In the genomic region with DNA sequence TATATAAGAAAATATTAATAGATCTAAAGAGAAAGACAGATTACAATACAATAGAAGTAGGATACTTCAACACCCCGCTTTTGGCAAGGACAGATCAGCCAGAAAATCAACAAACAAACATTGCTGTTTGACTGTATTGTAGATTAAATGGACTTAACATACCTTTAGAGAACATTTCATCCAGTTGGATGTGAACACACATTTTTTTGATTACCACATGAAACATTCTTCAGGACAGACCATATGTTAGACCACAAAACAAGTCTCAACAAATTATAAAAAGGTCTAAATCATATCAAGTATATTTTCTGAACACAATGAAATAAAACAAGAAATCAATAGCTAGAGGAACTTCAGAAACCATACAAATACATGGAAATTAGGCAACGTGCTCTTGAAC, we compare ENCODE assay signal across 21 cellular contexts.
DNase-seq lines count a peak whose midpoint lies in the region; ATAC-seq, FAIRE-seq and TF ChIP-seq lines count a peak whose summit lies in the region.
"Had no signal": no experiment of that assay in that cellular context is flagged by ENCODE, and none has a peak within 500 bp of the region (broad histone marks: within the 10 kb centered on the region; RNA-seq: fewer than 3 reads in every experiment).

No MANE protein-coding gene starts in this region.

- H3K9me1 ChIP-seq in K562 (ENCODE audit: control insufficient read depth, insufficient read depth, low read length) (no peaks in the 10 kb centered on the region), keratinocyte (ENCODE audit: control insufficient read depth, extremely low read depth, insufficient read depth, low read length) (no peaks in the 10 kb centered on the region)

- peaks cover 16 to 54% (median 17%) of the 10 kb centered on the region in 3 donors for H3K36me3 Mint-ChIP-seq in CD8-positive, alpha-beta memory T cell
- no peaks in the 10 kb centered on the region for H3K36me3 Mint-ChIP-seq in activated CD4-positive, alpha-beta T cell treated with anti-CD3 and anti-CD28 coated beads, Interleukin-2, amount 10 ng/mL, durations not matched to agents 7 days and 5 days (ENCODE audit: low read depth)
- H3K36me3 Mint-ChIP-seq: CD14-positive monocyte had no signal

- no peak for TF ChIP-seq RAD21 in K562 (CRISPR knock-in tag; conservative IDR thresholded peaks at IDR 0.05 in 1 of 2, IDR thresholded peaks at IDR 0.05 in 1 of 2)

- H3K79me2 ChIP-seq in K562 (ENCODE audit: control insufficient read depth, insufficient read depth, low read length), result no peaks in the 10 kb centered on the region
- no peaks in the 10 kb centered on the region for H3K79me2 ChIP-seq in keratinocyte (ENCODE audit: control insufficient read depth, insufficient read depth, low read length)

- H3K9me3 ChIP-seq in K562 (replicated peaks; ENCODE audit: control insufficient read depth, insufficient read depth, low read depth, low read length), result peaks cover 2% of the 10 kb centered on the region; the same call in 1 of the 2 replicates
- H3K9me3 ChIP-seq in keratinocyte (ENCODE audit: control insufficient read depth, low read depth, low read length), result no peaks in the 10 kb centered on the region
- H3K9me3 ChIP-seq in CD8-positive, alpha-beta memory T cell (ENCODE audit: low read length), result no peaks in the 10 kb centered on the region
- H3K9me3 ChIP-seq in lower lobe of right lung, result peaks cover 4% of the 10 kb centered on the region
- H3K9me3 ChIP-seq: BLaER1, HAP-1 had no signal

- FAIRE-seq in K562 (lab: Jason Lieb, UNC), result peak; percentile 42
- FAIRE-seq in keratinocyte (lab: Jason Lieb, UNC), result peak; percentile 17
- FAIRE-seq: A204.1, GM12878, GM19239, HepG2 had no signal

- H3K4me1 ChIP-seq in K562 (replicated peaks in 1 of 2; ENCODE audit: control insufficient read depth in 2 of 2, insufficient read depth in 2 of 2, low read length in 2 of 2) (no peaks in the 10 kb centered on the region), keratinocyte (ENCODE audit: control insufficient read depth, extremely low read depth, insufficient read depth, low read length) (no peaks in the 10 kb centered on the region), lower lobe of right lung (no peaks in the 10 kb centered on the region)
- H3K4me1 ChIP-seq in CD8-positive, alpha-beta memory T cell (ENCODE audit: insufficient read depth, low read length), result no peaks in the 10 kb centered on the region
- H3K4me1 ChIP-seq: BLaER1, HAP-1 had no signal

- no peak overlapping the region for H3K4me3 ChIP-seq in K562
- no peak overlapping the region for H3K4me3 ChIP-seq in choroid plexus epithelial cell (ENCODE audit: low read depth, low read length)
- no peak overlapping the region for H3K4me3 ChIP-seq in keratinocyte (ENCODE audit: control insufficient read depth in 2 of 3, extremely low read depth in 1 of 3, insufficient read depth in 2 of 3, low read depth in 1 of 3, low read length in 3 of 3)
- no peak overlapping the region for H3K4me3 ChIP-seq in CD8-positive, alpha-beta memory T cell (ENCODE audit: low read length)
- no peak overlapping the region for H3K4me3 ChIP-seq in lower lobe of right lung
- H3K4me3 ChIP-seq: BLaER1, GM12878, HAP-1 had no signal

- POLR2A ChIA-PET in K562 (lab: Yijun Ruan, JAX), result no interaction called here
- POLR2A ChIA-PET in CD8-positive, alpha-beta memory T cell (lab: Charles Lee), result no interaction called here
- POLR2A ChIA-PET in activated CD4-positive, alpha-beta T cell treated with anti-CD3 and anti-CD28 coated beads, Interleukin-2, amount 10 ng/mL, durations not matched to agents 7 days and 5 days (lab: Charles Lee), result no interaction called here

- H3K27me3 Mint-ChIP-seq in CD8-positive, alpha-beta memory T cell, result no peaks in the 10 kb centered on the region
- peaks cover 2% of the 10 kb centered on the region for H3K27me3 Mint-ChIP-seq in activated CD4-positive, alpha-beta T cell treated with anti-CD3 and anti-CD28 coated beads, Interleukin-2, amount 10 ng/mL, durations not matched to agents 7 days and 5 days
- H3K27me3 Mint-ChIP-seq: IgD-negative memory B cell had no signal

- DNase-seq in K562 (ENCODE audit: extremely low read depth in 1 of 4, low spot score in 3 of 4) (no peak), choroid plexus epithelial cell (ENCODE audit: low read depth) (peak; percentile 22), fibroblast of peridontal ligament (ENCODE audit: extremely low read depth) (peak; percentile 17), keratinocyte (ENCODE audit: low read depth, low spot score) (no peak), lower lobe of right lung (no peak)
- DNase-seq in CD8-positive, alpha-beta memory T cell, result no peak
- DNase-seq in activated CD4-positive, alpha-beta T cell treated with anti-CD3 and anti-CD28 coated beads, Interleukin-2, amount 10 ng/mL, durations not matched to agents 7 days and 5 days, result no peak
- DNase-seq: ACHN; AML-193; Calu3; CD4-positive, alpha-beta memory T cell; DMS79 treated with DMSO at 0.1 percent for 48 hours; GF-D8 had no signal

- no peak for TF ChIP-seq CTCF in K562 (IDR thresholded peaks at IDR 0.05 in 2 of 3, conservative IDR thresholded peaks at IDR 0.05 in 1 of 3; ENCODE audit: insufficient read depth in 2 of 3, low read depth in 1 of 3, low read length in 3 of 3)
- TF ChIP-seq CTCF in choroid plexus epithelial cell (conservative IDR thresholded peaks at IDR 0.05; ENCODE audit: low read depth, low read length), result no peak
- no peak for TF ChIP-seq CTCF in keratinocyte (optimal IDR thresholded peaks at IDR 0.05 in 1 of 3, IDR thresholded peaks at IDR 0.05 in 1 of 3, conservative IDR thresholded peaks at IDR 0.05 in 1 of 3; ENCODE audit: extremely low read depth in 1 of 3, insufficient read depth in 2 of 3, low read length in 3 of 3)
- no peak for TF ChIP-seq CTCF in lower lobe of right lung (IDR thresholded peaks at IDR 0.05)

- dilution Hi-C loops in keratinocyte (cut with MboI; ENCODE audit: extremely low pct_ligation_motif_present, low sequenced_read_pairs), result no loop called here

- H3K36me3 ChIP-seq in K562 (ENCODE audit: control insufficient read depth, insufficient read depth, low read length) (peaks cover 8% of the 10 kb centered on the region; the same call in 2 of the 3 replicates), keratinocyte (ENCODE audit: control insufficient read depth in 2 of 2, extremely low read depth in 1 of 2, insufficient read depth in 2 of 2, low read length in 2 of 2) (no peaks in the 10 kb centered on the region), lower lobe of right lung (no peaks in the 10 kb centered on the region)
- no peaks in the 10 kb centered on the region for H3K36me3 ChIP-seq in CD8-positive, alpha-beta memory T cell (ENCODE audit: insufficient read depth, low read length)
- H3K36me3 ChIP-seq: BLaER1, HAP-1 had no signal

- no TSS peak for BruUV-seq in K562 (replicated peaks; lab: Mats Ljungman, UMichigan)

- H3K4me3 Mint-ChIP-seq in CD8-positive, alpha-beta memory T cell, result no peak overlapping the region
- no peak overlapping the region for H3K4me3 Mint-ChIP-seq in activated CD4-positive, alpha-beta T cell treated with anti-CD3 and anti-CD28 coated beads, Interleukin-2, amount 10 ng/mL, durations not matched to agents 7 days and 5 days
- H3K4me3 Mint-ChIP-seq: CD14-positive monocyte; CD4-positive, alpha-beta memory T cell; IgD-negative memory B cell had no signal

- H3K4me2 ChIP-seq in K562 (ENCODE audit: insufficient read depth, low read length), result no peak overlapping the region
- no peak overlapping the region for H3K4me2 ChIP-seq in keratinocyte (ENCODE audit: control insufficient read depth, extremely low read depth, insufficient read depth, low read depth, low read length)
- H3K4me2 ChIP-seq: BLaER1 had no signal

- no peak for TF ChIP-seq EP300 in K562 (IDR thresholded peaks at IDR 0.05; ENCODE audit: low read length)

- H3K9ac ChIP-seq in K562 (ENCODE audit: insufficient read depth in 1 of 2, low read depth in 2 of 2, low read length in 2 of 2) (no peak overlapping the region), keratinocyte (ENCODE audit: control insufficient read depth, extremely low read depth, insufficient read depth, low read length) (no peak overlapping the region)
- H3K9ac ChIP-seq: BLaER1 had no signal

- no peaks in the 10 kb centered on the region for H3K27me3 ChIP-seq in K562 (ENCODE audit: control insufficient read depth in 2 of 2, insufficient read depth in 2 of 2, low read length in 2 of 2)
- no peaks in the 10 kb centered on the region for H3K27me3 ChIP-seq in keratinocyte (ENCODE audit: control insufficient read depth, extremely low read depth, insufficient read depth, low read length)
- no peaks in the 10 kb centered on the region for H3K27me3 ChIP-seq in CD8-positive, alpha-beta memory T cell (ENCODE audit: insufficient read depth, low read length, poor library complexity, severe bottlenecking)
- no peaks in the 10 kb centered on the region for H3K27me3 ChIP-seq in lower lobe of right lung (ENCODE audit: low read depth)
- H3K27me3 ChIP-seq: BLaER1 had no signal

- no peaks in the 10 kb centered on the region for H3K4me1 Mint-ChIP-seq in CD8-positive, alpha-beta memory T cell
- no peaks in the 10 kb centered on the region for H3K4me1 Mint-ChIP-seq in activated CD4-positive, alpha-beta T cell treated with anti-CD3 and anti-CD28 coated beads, Interleukin-2, amount 10 ng/mL, durations not matched to agents 7 days and 5 days
- H3K4me1 Mint-ChIP-seq: CD14-positive monocyte; CD4-positive, alpha-beta memory T cell; IgD-negative memory B cell had no signal

- CTCF ChIA-PET in K562 (lab: Yijun Ruan, JAX; ENCODE audit: low intra/inter-chr PET ratio), result no interaction called here
- CTCF ChIA-PET in CD8-positive, alpha-beta memory T cell (lab: Charles Lee), result no interaction called here
- CTCF ChIA-PET in activated CD4-positive, alpha-beta T cell treated with anti-CD3 and anti-CD28 coated beads, Interleukin-2, amount 10 ng/mL, durations not matched to agents 7 days and 5 days (lab: Charles Lee), result no interaction called here

- H4K20me1 ChIP-seq in K562 (replicated peaks; ENCODE audit: control insufficient read depth, insufficient read depth, low read length) (no peaks in the 10 kb centered on the region), keratinocyte (ENCODE audit: control insufficient read depth, extremely low read depth, insufficient read depth, low read length) (no peaks in the 10 kb centered on the region)
- H4K20me1 ChIP-seq: BLaER1 had no signal

- no peak for ATAC-seq in K562
- no peak for ATAC-seq in lower lobe of right lung
- ATAC-seq: GM12878, HepG2 had no signal

- in situ Hi-C loops in K562 (cut with MboI), result no loop called here

- peaks cover 2 to 29% (median 21%) of the 10 kb centered on the region in 5 donors for H3K9me3 Mint-ChIP-seq in CD8-positive, alpha-beta memory T cell
- peaks cover 4% of the 10 kb centered on the region for H3K9me3 Mint-ChIP-seq in activated CD4-positive, alpha-beta T cell treated with anti-CD3 and anti-CD28 coated beads, Interleukin-2, amount 10 ng/mL, durations not matched to agents 7 days and 5 days

- intact Hi-C loops in K562 (cut with micrococcal nuclease) (no loop called here), lower lobe of right lung (cut with DNase I) (no loop called here)

- WGBS in K562 (ENCODE audit: insufficient coverage, low coverage, missing lambda C conversion rate), result 77% methylated on average over 2 of the region's 2 CpGs

- H3K27ac ChIP-seq in K562 (ENCODE audit: extremely low read depth, low read depth, low read length) (no peak overlapping the region), keratinocyte (ENCODE audit: control insufficient read depth, insufficient read depth, low read length) (no peak overlapping the region), lower lobe of right lung (no peak overlapping the region)
- H3K27ac ChIP-seq in CD8-positive, alpha-beta memory T cell (ENCODE audit: low read depth, low read length), result no peak overlapping the region
- H3K27ac ChIP-seq: BLaER1 had no signal

- no peak for TF ChIP-seq POLR2A in K562 (conservative IDR thresholded peaks at IDR 0.05)

- H3K27ac Mint-ChIP-seq in CD8-positive, alpha-beta memory T cell, result no peak overlapping the region
- no peak overlapping the region for H3K27ac Mint-ChIP-seq in activated CD4-positive, alpha-beta T cell treated with anti-CD3 and anti-CD28 coated beads, Interleukin-2, amount 10 ng/mL, durations not matched to agents 7 days and 5 days
- H3K27ac Mint-ChIP-seq: CD14-positive monocyte; CD4-positive, alpha-beta memory T cell; IgD-negative memory B cell had no signal

- H2AFZ ChIP-seq in K562 (ENCODE audit: low read depth, low read length) (no peak overlapping the region), keratinocyte (ENCODE audit: control insufficient read depth, low read length) (no peak overlapping the region)

Comparison
In these comparisons a context has a peak if more than half of its experiments do, and no peak if none do; other contexts are left out.
1. DNase-seq: peak in choroid plexus epithelial cell (single experiment) and fibroblast of peridontal ligament (single experiment); none in K562 (0 of 4), keratinocyte (single experiment), CD8-positive, alpha-beta memory T cell (0 of 5), lower lobe of right lung (single experiment) and activated CD4-positive, alpha-beta T cell treated with anti-CD3 and anti-CD28 coated beads, Interleukin-2, amount 10 ng/mL, durations not matched to agents 7 days and 5 days (single experiment).